Comparison of ENCODE assay signal across 9 cellular contexts in the genomic region with DNA sequence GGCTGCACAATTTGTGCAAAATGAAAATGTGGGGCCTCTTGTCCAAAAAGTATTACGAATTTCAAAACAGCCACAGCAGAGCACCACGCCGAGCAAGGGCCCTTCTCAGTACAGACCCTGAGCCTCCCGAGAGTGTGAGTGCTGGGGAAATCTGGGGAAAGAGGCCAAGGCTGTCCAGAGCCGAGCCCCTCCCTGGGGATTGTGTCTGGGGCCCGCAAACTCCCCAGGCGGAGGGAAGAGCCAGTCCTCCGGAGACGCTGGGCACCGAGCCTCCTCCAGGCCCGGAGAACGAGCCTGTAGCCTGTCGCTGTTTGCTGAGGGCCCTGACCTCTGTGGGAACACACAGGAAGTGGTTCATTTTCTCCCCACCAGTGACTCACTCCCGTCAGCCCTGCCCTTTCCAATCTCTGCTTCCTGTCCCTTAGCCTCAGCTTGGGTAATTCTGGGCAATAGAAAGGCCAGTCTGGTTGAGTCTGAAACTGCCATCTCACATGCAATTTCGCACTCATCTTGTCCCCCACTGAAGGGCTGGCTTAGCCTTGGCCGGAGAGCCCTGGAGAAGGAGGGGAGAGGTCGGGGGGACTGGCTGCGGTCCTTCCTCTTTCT. TPM values are rescaled to one million over a fixed set of nuclear protein-coding genes. Genes with fewer than 3 reads are reported as not detected.
DNase-seq lines count a peak whose midpoint lies in the region; ATAC-seq, FAIRE-seq and TF ChIP-seq lines count a peak whose summit lies in the region.
"Had no signal": no experiment of that assay in that cellular context is flagged by ENCODE, and none has a peak within 500 bp of the region (broad histone marks: within the 10 kb centered on the region; RNA-seq: fewer than 3 reads in every experiment).

No MANE protein-coding gene starts in this region.

- ATAC-seq in GM19455 (IDR thresholded peaks at IDR 0.05; ENCODE audit: unreplicated experiment): peak; percentile 90
- peak; percentile 87 for ATAC-seq in HG03565 (IDR thresholded peaks at IDR 0.05; ENCODE audit: unreplicated experiment)
- ATAC-seq in T-helper 17 cell: peak; percentile 90

- H3K4me1 ChIP-seq in ascending aorta: peaks cover 15 to 29% of the 10 kb centered on the region in 2 donors

- no peaks in the 10 kb centered on the region for H3K27me3 ChIP-seq in ascending aorta

- H3K27ac ChIP-seq in ascending aorta: peak overlapping the region; percentile 89 to 98

- DNase-seq in COLO829 (ENCODE audit: low spot score): peak; percentile 91
- peak in 2 of 3 donors; percentile 30 to 35 for DNase-seq in T-helper 17 cell
- DNase-seq in ascending aorta (ENCODE audit: low spot score in 2 of 2): peak; percentile 76 to 95
- DNase-seq in stimulated activated CD4-positive, alpha-beta T cell treated with anti-CD3 and anti-CD28 coated beads, Interleukin-15, amount 100 ng/mL, for 24 hours: peak; percentile 84
- DNase-seq in NCI-H1436 (lab: John Stamatoyannopoulos, UW): no peak

- no peaks in the 10 kb centered on the region for H3K36me3 ChIP-seq in ascending aorta

- H3K27ac Mint-ChIP-seq in T-helper 17 cell: peak overlapping the region; percentile 72

- H3K36me3 Mint-ChIP-seq in T-helper 17 cell (ENCODE audit: low read depth): peaks cover 3% of the 10 kb centered on the region

- H3K4me3 ChIP-seq in ascending aorta: peak overlapping the region in 1 of 2 donors; percentile 50

- peak overlapping the region; percentile 92 for H3K4me3 Mint-ChIP-seq in T-helper 17 cell

- no peaks in the 10 kb centered on the region for H3K27me3 Mint-ChIP-seq in T-helper 17 cell

- no peak for TF ChIP-seq CTCF in ascending aorta (IDR thresholded peaks at IDR 0.05)

- H3K4me1 Mint-ChIP-seq in T-helper 17 cell: peaks cover 16% of the 10 kb centered on the region

- H3K9me3 ChIP-seq in T-helper 17 cell (ENCODE audit: control insufficient read depth, low read length, poor library complexity, severe bottlenecking) (no peaks in the 10 kb centered on the region), ascending aorta (no peaks in the 10 kb centered on the region)

- intact Hi-C loops in ascending aorta (cut with DNase I): loop anchor here (1.0 to 10.0 kb wide), 6 partner anchors 19 to 1881 kb away; partner anchors contain the start of genes GNA12 and TTYH3

- FAIRE-seq in islet of Langerhans (lab: Jason Lieb, UNC): peak; percentile 86
- FAIRE-seq: endometrium had no signal

RNA-seq across cellular contexts. Expression of gene GNA12, which starts 19.5 kb away (rescaled TPM):
- total RNA-seq in T-helper 17 cell (10 to 100 TPM; 13.5 to 19.2 TPM), ascending aorta (61.0 TPM)
